8 cellular contexts compared by ENCODE assay signal in the genomic region with DNA sequence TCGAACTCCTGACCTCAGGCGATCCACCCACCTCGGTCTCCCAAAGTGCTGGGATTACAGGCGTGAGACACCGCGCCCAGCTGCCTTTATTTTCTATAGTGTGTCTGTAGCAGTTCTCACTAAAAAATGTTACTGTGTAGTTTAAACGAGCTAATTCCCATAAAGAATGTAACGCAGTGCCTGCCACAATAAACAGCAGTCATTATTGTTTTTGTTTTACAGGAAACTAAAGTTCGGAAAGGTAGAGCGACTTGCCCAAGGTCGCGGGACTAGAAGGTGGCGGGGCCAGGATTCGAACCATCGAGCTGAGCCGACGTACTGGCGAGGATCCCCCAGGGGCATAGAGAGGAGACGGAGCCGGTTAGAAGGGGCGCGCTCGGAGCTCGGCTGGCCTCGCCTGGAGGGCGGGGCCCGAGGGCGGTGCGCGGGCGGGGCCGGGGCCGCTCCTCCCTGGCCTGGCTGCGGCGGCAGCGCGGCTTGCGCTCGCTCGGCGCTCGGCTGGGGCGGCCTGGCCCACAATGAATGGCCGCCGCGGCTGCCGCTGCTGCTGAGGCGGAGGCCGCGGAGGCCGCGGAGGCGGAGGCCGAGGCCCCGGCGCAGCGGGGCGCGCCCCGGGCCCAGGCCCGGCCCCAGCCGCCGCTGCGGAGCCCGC. TPM values are rescaled to one million over a fixed set of nuclear protein-coding genes. Genes with fewer than 3 reads are reported as not detected.
A peak's percentile ranks its signal among the peaks of the same experiment; 100 is the strongest.
DNase-seq lines count a peak whose midpoint lies in the region; ATAC-seq and TF ChIP-seq lines count a peak whose summit lies in the region.

NACC1 (plus strand) TSS at position 493 of the 652 bp plus-strand sequence. CDS start 16,944 bp downstream, outside the sequence.

- H3K9me2 ChIP-seq in GM23338 (ENCODE audit: insufficient read depth): no peaks in the 10 kb centered on the region

- peaks cover 9% of the 10 kb centered on the region for H3F3A ChIP-seq in GM23338 (replicated peaks; ENCODE audit: low read depth)

- peak within 1 kb of the TSS; percentile 92 for H2BK12ac ChIP-seq in neuronal stem cell (ENCODE audit: low read length)

- DNase-seq in DMS53 (lab: John Stamatoyannopoulos, UW) (peak; percentile 95), GM23338 (ENCODE audit: low spot score) (peak; percentile 94), MG63 (peak; percentile 98), SK-MEL-5 (ENCODE audit: low read depth, low spot score) (peak; percentile 88), foreskin melanocyte (peak; percentile 79), neuronal stem cell (ENCODE audit: low spot score) (peak; percentile 86)
- DNase-seq in activated naive CD4-positive, alpha-beta T cell (lab: John Stamatoyannopoulos, UW): peak; percentile 67 to 91 (median 70)

- in situ Hi-C loops in SK-MEL-5 (cut with HindIII; ENCODE audit: low pct_unique_long_range_greater_than_20kb, low sequenced_read_pairs): no loop called here

- TF ChIP-seq CTCF in GM23338 (conservative IDR thresholded peaks at IDR 0.05; ENCODE audit: low read depth in 2 of 2): no peak

- peak within 1 kb of the TSS; percentile 100 for H3K14ac ChIP-seq in neuronal stem cell (ENCODE audit: low read length)

- H3K36me3 ChIP-seq in GM23338 (ENCODE audit: insufficient read depth) (peaks cover 9% of the 10 kb centered on the region), MG63 (peaks cover 70% of the 10 kb centered on the region), neuronal stem cell (replicated peaks in 1 of 2; ENCODE audit: control insufficient read depth in 2 of 2, insufficient read depth in 2 of 2, low read length in 2 of 2) (peaks cover 19 to 48% of the 10 kb centered on the region in 2 donors), subcutaneous abdominal adipose tissue (ENCODE audit: control insufficient read depth in 5 of 5, insufficient read depth in 5 of 5, low read length in 5 of 5) (peaks cover 0 to 15% (median 7%) of the 10 kb centered on the region in 5 donors)

- no peaks in the 10 kb centered on the region for H3K27me3 ChIP-seq in GM23338 (ENCODE audit: insufficient read depth)
- H3K27me3 ChIP-seq in MG63: no peaks in the 10 kb centered on the region
- no peaks in the 10 kb centered on the region for H3K27me3 ChIP-seq in neuronal stem cell (ENCODE audit: control insufficient read depth in 3 of 3, insufficient read depth in 3 of 3, low read depth in 1 of 3, low read length in 3 of 3)
- H3K27me3 ChIP-seq in subcutaneous abdominal adipose tissue (ENCODE audit: control insufficient read depth in 5 of 5, insufficient read depth in 4 of 5, low read length in 5 of 5): no peaks in the 10 kb centered on the region

- H3K79me1 ChIP-seq in neuronal stem cell (ENCODE audit: low read depth, low read length): peaks cover 22% of the 10 kb centered on the region

- peak within 1 kb of the TSS; percentile 90 for H3K4ac ChIP-seq in neuronal stem cell (ENCODE audit: low read length)

- H3K4me2 ChIP-seq in GM23338 (peak within 1 kb of the TSS; percentile 94), neuronal stem cell (ENCODE audit: insufficient read depth, low read length, poor library complexity, severe bottlenecking) (peak within 1 kb of the TSS; percentile 62)

- H3K4me3 ChIP-seq in GM23338 (peak within 1 kb of the TSS; percentile 99), MG63 (peak within 1 kb of the TSS; percentile 97), neuronal stem cell (ENCODE audit: low read length in 2 of 2) (peak within 1 kb of the TSS; percentile 99 to 100), subcutaneous abdominal adipose tissue (ENCODE audit: low read depth in 1 of 5, low read length in 5 of 5) (peak within 1 kb of the TSS; percentile 73 to 99 (median 96))

- H4K20me1 ChIP-seq in GM23338 (replicated peaks; ENCODE audit: insufficient read depth): peaks cover 46% of the 10 kb centered on the region

- H4K8ac ChIP-seq in neuronal stem cell (ENCODE audit: low read depth, low read length): no peak within 1 kb of the TSS

- H2AFZ ChIP-seq in GM23338: no peak within 1 kb of the TSS; the same call in 1 of the 2 replicates
- peak within 1 kb of the TSS; percentile 98 for H2AFZ ChIP-seq in neuronal stem cell (ENCODE audit: low read length)

- peaks cover 3% of the 10 kb centered on the region for H3K9me3 Mint-ChIP-seq in GM23338

- H4K91ac ChIP-seq in neuronal stem cell (ENCODE audit: low read depth, low read length, poor library complexity): peak within 1 kb of the TSS; percentile 100

- H3K36me3 Mint-ChIP-seq in GM23338 (ENCODE audit: low read depth): peaks cover 52% of the 10 kb centered on the region

- H3K27ac ChIP-seq in GM23338 (ENCODE audit: low read depth) (peak within 1 kb of the TSS; percentile 98), neuronal stem cell (replicated peaks; ENCODE audit: low read length) (peak within 1 kb of the TSS; percentile 91), subcutaneous abdominal adipose tissue (ENCODE audit: low read depth, low read length) (peak within 1 kb of the TSS; percentile 79)

- H3K27ac Mint-ChIP-seq in GM23338: peak within 1 kb of the TSS; percentile 99

- H2BK15ac ChIP-seq in neuronal stem cell (ENCODE audit: low read length): peak within 1 kb of the TSS; percentile 93

- H3K4me1 Mint-ChIP-seq in GM23338: peaks cover 50% of the 10 kb centered on the region

- peak within 1 kb of the TSS; percentile 62 for H3K23ac ChIP-seq in neuronal stem cell (ENCODE audit: low read depth, low read length, poor library complexity)

- peaks cover 76% of the 10 kb centered on the region for H3K79me2 ChIP-seq in GM23338 (replicated peaks; ENCODE audit: insufficient read depth)

- peak within 1 kb of the TSS; percentile 98 for H2BK5ac ChIP-seq in neuronal stem cell (ENCODE audit: low read length)

- peak within 1 kb of the TSS; percentile 99 for H3K9ac ChIP-seq in neuronal stem cell (ENCODE audit: low read depth, low read length, poor library complexity)
- peak within 1 kb of the TSS; percentile 44 to 98 (median 84) for H3K9ac ChIP-seq in subcutaneous abdominal adipose tissue (ENCODE audit: low read length in 5 of 5)

- peaks cover 33% of the 10 kb centered on the region for H3K27me3 Mint-ChIP-seq in GM23338 (ENCODE audit: insufficient read depth, low read depth, poor library complexity)

- H2AK5ac ChIP-seq in neuronal stem cell (ENCODE audit: low read depth, low read length): peak within 1 kb of the TSS; percentile 98

- peak within 1 kb of the TSS; percentile 96 for H2BK120ac ChIP-seq in neuronal stem cell (ENCODE audit: low read depth, low read length)

- peak; percentile 64 for ATAC-seq in GM23338

- H3K18ac ChIP-seq in neuronal stem cell (ENCODE audit: low read length): peak within 1 kb of the TSS; percentile 100

- H3K9me3 ChIP-seq in MG63: no peaks in the 10 kb centered on the region
- H3K9me3 ChIP-seq in neuronal stem cell (replicated peaks in 1 of 2; ENCODE audit: control insufficient read depth in 2 of 2, insufficient read depth in 1 of 2, low read depth in 1 of 2, low read length in 2 of 2): no peaks in the 10 kb centered on the region
- no peaks in the 10 kb centered on the region for H3K9me3 ChIP-seq in subcutaneous abdominal adipose tissue (ENCODE audit: control insufficient read depth in 5 of 5, low read length in 5 of 5)

- H3K4me1 ChIP-seq in GM23338 (ENCODE audit: insufficient read depth): peaks cover 37% of the 10 kb centered on the region
- H3K4me1 ChIP-seq in neuronal stem cell (ENCODE audit: control insufficient read depth in 2 of 2, insufficient read depth in 1 of 2, low read depth in 1 of 2, low read length in 2 of 2): peaks cover 16 to 19% of the 10 kb centered on the region in 2 donors
- H3K4me1 ChIP-seq in subcutaneous abdominal adipose tissue (ENCODE audit: control insufficient read depth in 5 of 5, insufficient read depth in 5 of 5, low read length in 5 of 5): peaks cover 14 to 52% (median 47%) of the 10 kb centered on the region in 5 donors

- no CpG with 5 or more reads among the region's 65 CpGs for WGBS in neuronal stem cell (ENCODE audit: extremely low coverage in 2 of 2, insufficient read length in 2 of 2, insufficient replicate concordance in 1 of 2), 2 donors

- peak within 1 kb of the TSS; percentile 99 for H3K4me3 Mint-ChIP-seq in GM23338

TF ChIP-seq in GM23338, 12 proteins besides CTCF, POLR2A, EP300 and RAD21:
- TF ChIP-seq POLR2AphosphoS5 (IDR thresholded peaks at IDR 0.05; ENCODE audit: low read depth): peak; percentile 12; the same call in 1 of the 2 replicates
- no peak for TF ChIP-seq STAT1 (IDR thresholded peaks at IDR 0.05; ENCODE audit: unreplicated experiment)
- TF ChIP-seq JUNB (IDR thresholded peaks at IDR 0.05; ENCODE audit: unreplicated experiment): no peak

RNA-seq across cellular contexts. Expression of gene NACC1, which starts in this region (rescaled TPM):
- 203 and 260 TPM in 2 replicates for total RNA-seq in GM23338 (2014; rRNA removed; shearing (Covaris generic))
- 12.4 and 16.1 TPM in 2 replicates for polyA plus RNA-seq in GM23338 (2016; fragmentation: Nextera tagmentation; extraction: Ambion mirVana)
- 44.6 and 96.4 TPM in 2 replicates for total RNA-seq in MG63 (2014; rRNA removed; shearing (Covaris generic); ENCODE audit: low replicate concordance)
- 38.9 and 44.2 TPM in 2 replicates for total RNA-seq in SK-MEL-5 (2014; rRNA removed; shearing (Covaris generic))
- polyA plus RNA-seq in SK-MEL-5 (2015; cell fraction: cytosol; rRNA removed): 80.6 and 131 TPM in 2 replicates
- polyA plus RNA-seq in SK-MEL-5 (2015; cell fraction: nucleus; rRNA removed): 20.1 and 24.8 TPM in 2 replicates
- polyA plus RNA-seq in neuronal stem cell (2013, experiment 1 of 2): 123 TPM
- 121 TPM for polyA plus RNA-seq in neuronal stem cell (2013, experiment 2 of 2)

Comparison
In these comparisons a context has a peak if more than half of its experiments do, and no peak if none do; other contexts are left out.
1. Peak in every context shown above with its lines: DNase-seq, ATAC-seq, H3K4me3 ChIP-seq and H3K27ac ChIP-seq.